8 cellular contexts compared by ENCODE assay signal in the genomic region with DNA sequence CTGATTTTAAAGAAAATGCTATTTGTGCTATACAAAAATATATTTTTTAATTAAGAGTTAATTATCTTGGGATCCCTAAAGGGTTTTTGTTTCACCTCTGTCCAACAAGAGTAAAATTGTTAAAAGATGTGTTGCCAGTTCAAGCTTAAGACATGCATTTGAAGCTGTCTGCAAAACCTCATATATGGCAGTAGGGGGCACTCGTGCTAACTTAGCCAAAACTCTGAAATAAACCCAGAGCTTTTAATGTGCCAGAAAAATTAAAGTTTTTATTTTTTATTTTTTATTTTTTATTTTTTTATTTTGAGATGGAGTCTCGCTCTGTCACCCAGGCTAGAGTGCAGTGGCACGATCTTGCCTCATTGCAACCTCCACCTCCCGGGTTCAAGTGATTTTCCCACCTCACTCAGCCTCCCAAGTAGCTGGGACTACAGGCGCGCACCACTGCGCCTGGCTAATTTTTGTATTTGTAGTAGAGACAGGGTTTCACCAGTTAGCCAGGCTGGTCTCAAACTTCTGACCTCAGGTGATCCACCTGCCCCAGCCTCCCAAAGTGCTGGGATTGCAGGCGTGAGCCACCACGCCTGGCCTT. TPM values are rescaled to one million over a fixed set of nuclear protein-coding genes. Genes with fewer than 3 reads are reported as not detected.
DNase-seq lines count a peak whose midpoint lies in the region; ATAC-seq and TF ChIP-seq lines count a peak whose summit lies in the region.
"Not testable (repeated sequence)": the region's sequence is repeated elsewhere in the genome, so short reads cannot be mapped to it uniquely, and the experiment has no call there.

No MANE protein-coding gene starts in this region.

- not testable (repeated sequence) for H3K4me2 ChIP-seq in fibroblast of lung (ENCODE audit: extremely low read depth, insufficient read depth, low read length)

- peaks cover 42% of the 10 kb centered on the region for H3K36me3 Mint-ChIP-seq in activated naive CD4-positive, alpha-beta T cell treated with anti-CD3 and anti-CD28 coated beads for 36 hours (ENCODE audit: low read depth)
- peaks cover 27% of the 10 kb centered on the region for H3K36me3 Mint-ChIP-seq in type B pancreatic cell

- not testable (repeated sequence) for H4K20me1 ChIP-seq in fibroblast of lung (ENCODE audit: control insufficient read depth, extremely low read depth, insufficient read depth, low read length)

- ATAC-seq in GM21529 (IDR thresholded peaks at IDR 0.05; ENCODE audit: unreplicated experiment) (peak; percentile 66), HG03520 (IDR thresholded peaks at IDR 0.05; ENCODE audit: unreplicated experiment) (peak; percentile 62)
- ATAC-seq in lung (ENCODE audit: insufficient read depth, low FRiP score) = not testable (repeated sequence)

- not testable (repeated sequence) for H3K4me3 ChIP-seq in fibroblast of lung (replicated peaks in 1 of 4; ENCODE audit: control extremely low read depth in 1 of 4, insufficient read depth in 1 of 4, low read depth in 3 of 4, low read length in 4 of 4); lung

- not testable (repeated sequence) for H3K4me1 ChIP-seq in fibroblast of lung (ENCODE audit: control insufficient read depth, extremely low read depth, insufficient read depth, low read length); lung (ENCODE audit: control insufficient read depth in 2 of 2, insufficient read depth in 2 of 2, low read length in 2 of 2)

- H3K36me3 ChIP-seq in fibroblast of lung (ENCODE audit: control insufficient read depth, insufficient read depth, low read length) (peaks cover 13% of the 10 kb centered on the region), lung (ENCODE audit: control insufficient read depth in 2 of 2, insufficient read depth in 2 of 2, low read length in 2 of 2) (peaks cover 34 to 55% of the 10 kb centered on the region in 2 donors)

- TF ChIP-seq CTCF in fibroblast of lung (conservative IDR thresholded peaks at IDR 0.05 in 1 of 2, IDR thresholded peaks at IDR 0.05 in 1 of 2; ENCODE audit: low read depth in 1 of 2, low read length in 2 of 2) (peak; percentile 69 to 78), lung (IDR thresholded peaks at IDR 0.05; ENCODE audit: control extremely low read depth, extremely low read depth) (peak; percentile 42), type B pancreatic cell (conservative IDR thresholded peaks at IDR 0.05) (peak; percentile 87)

- H3K27me3 Mint-ChIP-seq in activated naive CD4-positive, alpha-beta T cell treated with anti-CD3 and anti-CD28 coated beads for 36 hours (ENCODE audit: low read depth); type B pancreatic cell: not testable (repeated sequence)

- not testable (repeated sequence) for H3K9me3 Mint-ChIP-seq in activated naive CD4-positive, alpha-beta T cell treated with anti-CD3 and anti-CD28 coated beads for 36 hours; type B pancreatic cell

- not testable (repeated sequence) for H3K79me2 ChIP-seq in fibroblast of lung (ENCODE audit: control insufficient read depth, insufficient read depth, low read length)

- H3K9me3 ChIP-seq in fibroblast of lung (ENCODE audit: control insufficient read depth, insufficient read depth, low read depth, low read length); lung (ENCODE audit: control insufficient read depth in 2 of 2, insufficient read depth in 1 of 2, low read length in 1 of 2): not testable (repeated sequence)

- peak; percentile 64 for DNase-seq in DMS53 (lab: John Stamatoyannopoulos, UW)
- peak; percentile 57 for DNase-seq in NCI-H82 (lab: John Stamatoyannopoulos, UW)
- DNase-seq in activated naive CD4-positive, alpha-beta T cell treated with anti-CD3 and anti-CD28 coated beads for 36 hours = peak; percentile 19
- DNase-seq in fibroblast of lung (ENCODE audit: low read depth in 2 of 2) = peak; percentile 37 to 68
- DNase-seq in lung (ENCODE audit: low spot score); type B pancreatic cell (ENCODE audit: extremely low spot score, unreplicated experiment): not testable (repeated sequence)

- H2AFZ ChIP-seq in fibroblast of lung (ENCODE audit: low read length) = not testable (repeated sequence)

- H3K27me3 ChIP-seq in fibroblast of lung (ENCODE audit: control insufficient read depth, insufficient read depth, low read length); lung (ENCODE audit: control insufficient read depth, insufficient read depth): not testable (repeated sequence)

- CTCF ChIA-PET in activated naive CD4-positive, alpha-beta T cell treated with anti-CD3 and anti-CD28 coated beads for 36 hours (lab: Charles Lee) = interaction anchor here (0.7 to 4.8 kb wide), 20 partner anchors 9 to 1200 kb away, joined by 3 to 48 read pairs (median 3); partner anchors contain the start of gene GHITM

- WGBS in lung, 2 donors = 82 to 88% methylated on average over 9 of the region's 9 CpGs

- not testable (repeated sequence) for H3K4me3 Mint-ChIP-seq in activated naive CD4-positive, alpha-beta T cell treated with anti-CD3 and anti-CD28 coated beads for 36 hours; type B pancreatic cell

- H3K27ac ChIP-seq in fibroblast of lung (ENCODE audit: insufficient read depth, low read length); lung (ENCODE audit: low read depth in 1 of 2, low read length in 1 of 2): not testable (repeated sequence)

- intact Hi-C loops in activated naive CD4-positive, alpha-beta T cell treated with anti-CD3 and anti-CD28 coated beads for 36 hours (cut with micrococcal nuclease) = loop anchor here (1.0 to 2.0 kb wide), 4 partner anchors 9 to 109 kb away; partner anchors contain the start of gene GHITM

- not testable (repeated sequence) for H3K27ac Mint-ChIP-seq in activated naive CD4-positive, alpha-beta T cell treated with anti-CD3 and anti-CD28 coated beads for 36 hours; type B pancreatic cell

- H3K4me1 Mint-ChIP-seq in activated naive CD4-positive, alpha-beta T cell treated with anti-CD3 and anti-CD28 coated beads for 36 hours (ENCODE audit: low read depth) = peaks cover 25% of the 10 kb centered on the region
- not testable (repeated sequence) for H3K4me1 Mint-ChIP-seq in type B pancreatic cell (ENCODE audit: unreplicated experiment)

- H3K9ac ChIP-seq in fibroblast of lung (ENCODE audit: insufficient read depth, low read length) = not testable (repeated sequence)

RNA-seq across cellular contexts. Expression of gene GHITM, which starts 8.8 kb away (rescaled TPM):
- total RNA-seq in activated naive CD4-positive, alpha-beta T cell treated with anti-CD3 and anti-CD28 coated beads for 36 hours = 100 to 1,000 TPM; 281 TPM
- 233 and 259 TPM in 2 replicates for total RNA-seq in fibroblast of lung
- 167 and 181 TPM in 2 replicates for polyA plus RNA-seq in fibroblast of lung
- 128 and 154 TPM in 2 replicates for polyA plus RNA-seq in fibroblast of lung (2012)
- 67.2 and 115 TPM in 2 replicates for polyA minus RNA-seq in fibroblast of lung (ENCODE audit: low replicate concordance)
- 100 to 1,000 TPM; 114 to 132 TPM for total RNA-seq in lung
- polyA plus RNA-seq in lung = 100 to 1,000 TPM; 107 to 177 TPM
- 114 and 135 TPM in 2 replicates for total RNA-seq in type B pancreatic cell (ENCODE audit: low replicate concordance)

RNA-seq across cellular contexts. Expression of gene GPR15LG, which starts 25.5 kb away (rescaled TPM):
- total RNA-seq in activated naive CD4-positive, alpha-beta T cell treated with anti-CD3 and anti-CD28 coated beads for 36 hours = not detected
- total RNA-seq in fibroblast of lung (not detected in 2 replicates), lung (not detected), type B pancreatic cell (ENCODE audit: low replicate concordance) (0.70 and 0.98 TPM in 2 replicates)
- polyA plus RNA-seq in fibroblast of lung (not detected in 2 replicates), lung (under 1 TPM in 1 of 2 donors, not detected in 1; 0.47 TPM)
- polyA plus RNA-seq in fibroblast of lung (2012) = not detected in 2 replicates
- polyA minus RNA-seq in fibroblast of lung (ENCODE audit: low replicate concordance) = not detected in 2 replicates

RNA-seq across cellular contexts. Expression of gene CDHR1, which starts 46.2 kb away (rescaled TPM):
- total RNA-seq in activated naive CD4-positive, alpha-beta T cell treated with anti-CD3 and anti-CD28 coated beads for 36 hours = 1 to 10 TPM in 1 of 2 experiments, under 1 TPM in 1; 0.37 to 1.4 TPM
- total RNA-seq in fibroblast of lung = not detected in 2 replicates
- 0.02 and 0.05 TPM in 2 replicates for polyA plus RNA-seq in fibroblast of lung
- polyA plus RNA-seq in fibroblast of lung (2012) = 0.03 TPM in 1 of 2 replicates, not detected in the other
- not detected in 2 replicates for polyA minus RNA-seq in fibroblast of lung (ENCODE audit: low replicate concordance)
- total RNA-seq in lung = under 1 TPM; 0.17 to 0.46 TPM
- polyA plus RNA-seq in lung = under 1 TPM; 0.10 to 0.49 TPM
- total RNA-seq in type B pancreatic cell (ENCODE audit: low replicate concordance) = 0.41 and 0.93 TPM in 2 replicates
